Comparison of ENCODE assay signal across 22 cellular contexts in the genomic region with DNA sequence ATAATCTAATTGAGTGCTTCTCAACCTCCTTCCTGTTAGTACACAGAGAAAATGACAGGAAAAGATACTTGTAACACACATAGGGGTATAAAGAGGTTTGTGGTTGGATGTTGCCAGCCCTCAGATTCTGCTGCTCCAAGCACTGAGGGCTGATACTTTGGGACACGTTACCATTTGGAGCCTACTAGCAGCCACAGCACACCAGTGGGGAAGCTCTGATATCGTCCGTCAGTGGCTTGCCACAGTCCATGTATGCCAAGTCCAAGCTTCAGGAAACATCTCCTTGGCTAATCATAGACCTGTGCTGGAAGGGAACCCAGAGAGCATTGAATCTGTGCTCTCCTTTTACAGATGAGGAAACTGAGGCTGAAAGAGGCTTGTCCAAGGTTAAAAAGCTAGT. TPM values are rescaled to one million over a fixed set of nuclear protein-coding genes. Genes with fewer than 3 reads are reported as not detected.
DNase-seq lines count a peak whose midpoint lies in the region; TF ChIP-seq lines count a peak whose summit lies in the region.
"Had no signal": no experiment of that assay in that cellular context is flagged by ENCODE, and none has a peak within 500 bp of the region (broad histone marks: within the 10 kb centered on the region; RNA-seq: fewer than 3 reads in every experiment).

No MANE protein-coding gene starts in this region.

- TF ChIP-seq EP300 in stomach (IDR thresholded peaks at IDR 0.05) = no peak

- no peak overlapping the region for H3K4me3 ChIP-seq in Jurkat, Clone E6-1 (ENCODE audit: low read length)
- H3K4me3 ChIP-seq in SJCRH30 (no peak overlapping the region), left ventricle myocardium inferior (peak overlapping the region; percentile 27), stomach (no peak overlapping the region)
- H3K4me3 ChIP-seq: K562, lung, SK-N-MC, spleen, transverse colon had no signal

- WGBS in stomach, 5 donors = 68 to 80% (median 73%) methylated on average over 3 of the region's 3 CpGs

- H3K4me1 ChIP-seq in SJCRH30 (peaks cover 22% of the 10 kb centered on the region), left ventricle myocardium inferior (peaks cover 52% of the 10 kb centered on the region), stomach (peaks cover 16 to 37% (median 20%) of the 10 kb centered on the region in 4 donors)

- peak overlapping the region; percentile 99 for H3K27ac ChIP-seq in SJCRH30
- H3K27ac ChIP-seq in left ventricle myocardium inferior (replicated peaks) = peak overlapping the region; percentile 90
- peak overlapping the region in 1 of 5 donors; percentile 41 for H3K27ac ChIP-seq in stomach
- no peak overlapping the region for H3K27ac ChIP-seq in substantia nigra (ENCODE audit: low read depth, low read length, poor library complexity, severe bottlenecking)
- H3K27ac ChIP-seq: SK-N-MC, spleen, transverse colon had no signal

- TF ChIP-seq CTCF in left ventricle myocardium inferior (IDR thresholded peaks at IDR 0.05; ENCODE audit: borderline replicate concordance) = no peak
- no peak for TF ChIP-seq CTCF in stomach (IDR thresholded peaks at IDR 0.05)

- H3K9me3 ChIP-seq in SJCRH30 (replicated peaks) = no peaks in the 10 kb centered on the region
- H3K9me3 ChIP-seq in left ventricle myocardium inferior (replicated peaks) = no peaks in the 10 kb centered on the region
- H3K9me3 ChIP-seq in stomach = no peaks in the 10 kb centered on the region
- H3K9me3 ChIP-seq: transverse colon had no signal

- peak; percentile 29 for DNase-seq in Jurkat, Clone E6-1 (ENCODE audit: low read depth, low spot score)
- peak in 1 of 2 experiments; percentile 23 for DNase-seq in SJCRH30
- DNase-seq in left ventricle myocardium inferior = no peak
- peak; percentile 14 for DNase-seq in stomach
- no peak for DNase-seq in cerebellum (ENCODE audit: low spot score)
- no peak for DNase-seq in substantia nigra (lab: John Stamatoyannopoulos, UW)
- no peak for DNase-seq in mucosa of gallbladder (ENCODE audit: low spot score)
- DNase-seq: activated B cell treated with CpG ODN at 0.5 μM for 24 hours; activated CD4-positive, alpha-beta T cell treated with anti-CD3 and anti-CD28 coated beads, Interleukin-2, amount 50 U/mL, for 1 hour; activated effector memory CD4-positive, alpha-beta T cell treated with Interleukin-2 at 50 U/mL for 16 hours; activated T-cell treated with anti-CD3 and anti-CD28 coated beads, Interleukin-2, amount 50 U/mL, for 1 hour; amygdala; C1 segment of cervical spinal cord; effector memory CD8-positive, alpha-beta T cell; erythroblast; NCI-H82; spleen; stimulated activated CD4-positive, alpha-beta T cell treated with anti-CD3 and anti-CD28 coated beads, Interleukin-2, amount 100 ng/mL, for 24 hours; transverse colon had no signal

- H3K27me3 ChIP-seq in SJCRH30 (no peaks in the 10 kb centered on the region), left ventricle myocardium inferior (ENCODE audit: low read depth) (no peaks in the 10 kb centered on the region), stomach (no peaks in the 10 kb centered on the region)
- H3K27me3 ChIP-seq: transverse colon had no signal

- TF ChIP-seq POLR2A in stomach (IDR thresholded peaks at IDR 0.05) = no peak

- H3K36me3 ChIP-seq in SJCRH30 = no peaks in the 10 kb centered on the region
- no peaks in the 10 kb centered on the region for H3K36me3 ChIP-seq in left ventricle myocardium inferior
- no peaks in the 10 kb centered on the region for H3K36me3 ChIP-seq in stomach
- H3K36me3 ChIP-seq: spleen, transverse colon had no signal

- intact Hi-C loops in left ventricle myocardium inferior (cut with micrococcal nuclease) (no loop called here), stomach (cut with DNase I; ENCODE audit: low total_unique reads) (no loop called here)

RNA-seq across cellular contexts. Expression of a gene that starts 22.3 kb away (rescaled TPM):
- 7.3 TPM for polyA plus RNA-seq in Jurkat, Clone E6-1 (2012; ENCODE audit: insufficient read depth, insufficient read length)
- total RNA-seq in SJCRH30 (2014; rRNA removed; shearing (Covaris generic)) = 29.5 and 33.0 TPM in 2 replicates
- total RNA-seq in left ventricle myocardium inferior (43.4 TPM), stomach (100 to 1,000 TPM in 3 of 5 donors, 10 to 100 TPM in 2; 63.2 to 332 (median 246) TPM), cerebellum (2.4 TPM), mucosa of gallbladder (26.4 TPM)
- 10 to 100 TPM; 20.8 to 42.2 (median 37.7) TPM for polyA plus RNA-seq in stomach
- total RNA-seq: activated B cell treated with CpG ODN at 0.5 μM for 24 hours had no signal

Comparison
In these comparisons a context has a peak if more than half of its experiments do, and no peak if none do; other contexts are left out.
1. DNase-seq: peak in Jurkat, Clone E6-1 (single experiment) and stomach (single experiment); none in left ventricle myocardium inferior (single experiment), cerebellum (single experiment), substantia nigra (0 of 49) and mucosa of gallbladder (single experiment).